ENCODE assay signal across 8 cellular contexts in genomic region chr20:36483919-36484808, GRCh38. TPM values are rescaled to one million over a fixed set of nuclear protein-coding genes. Genes with fewer than 3 reads are reported as not detected.
DNase-seq lines count a peak whose midpoint lies in the region; ATAC-seq and TF ChIP-seq lines count a peak whose summit lies in the region.

No MANE protein-coding gene starts in this region.

- peaks cover 30% of the 10 kb centered on the region for H3F3A ChIP-seq in GM23248 (ENCODE audit: insufficient read depth)

- intact Hi-C loops in gastrocnemius medialis (cut with DNase I; ENCODE audit: low total_unique reads) = no loop called here

- H3K36me3 ChIP-seq in GM23248 (ENCODE audit: low read depth) (no peaks in the 10 kb centered on the region), fibroblast of lung (ENCODE audit: control insufficient read depth, insufficient read depth, low read length) (peaks cover 1% of the 10 kb centered on the region), gastrocnemius medialis (no peaks in the 10 kb centered on the region)

- no peaks in the 10 kb centered on the region for H3K27me3 ChIP-seq in GM23248 (replicated peaks; ENCODE audit: insufficient read depth)
- no peaks in the 10 kb centered on the region for H3K27me3 ChIP-seq in fibroblast of lung (ENCODE audit: control insufficient read depth, insufficient read depth, low read length)
- no peaks in the 10 kb centered on the region for H3K27me3 ChIP-seq in gastrocnemius medialis

- H4K20me1 ChIP-seq in GM23248 (ENCODE audit: insufficient read depth) (peaks cover 42% of the 10 kb centered on the region), fibroblast of lung (ENCODE audit: control insufficient read depth, extremely low read depth, insufficient read depth, low read length) (no peaks in the 10 kb centered on the region)

- H3K4me1 ChIP-seq in GM23248 (ENCODE audit: insufficient read depth) = peaks cover 46% of the 10 kb centered on the region
- H3K4me1 ChIP-seq in fibroblast of lung (ENCODE audit: control insufficient read depth, extremely low read depth, insufficient read depth, low read length) = peaks cover 20% of the 10 kb centered on the region
- peaks cover 89 to 100% of the 10 kb centered on the region in 2 donors for H3K4me1 ChIP-seq in gastrocnemius medialis

- TF ChIP-seq CTCF in RWPE1 (conservative IDR thresholded peaks at IDR 0.05; ENCODE audit: low read depth) (no peak), fibroblast of lung (conservative IDR thresholded peaks at IDR 0.05 in 1 of 2, IDR thresholded peaks at IDR 0.05 in 1 of 2; ENCODE audit: low read depth in 1 of 2, low read length in 2 of 2) (no peak), gastrocnemius medialis (IDR thresholded peaks at IDR 0.05 in 4 of 5, conservative IDR thresholded peaks at IDR 0.05 in 1 of 5) (no peak)

- WGBS in GM23248 (ENCODE audit: low coverage in 1 of 2, low lambda C conversion rate in 2 of 2, missing lambda C conversion rate in 2 of 2), 2 experiments = 51 to 53% methylated on average over 8 of the region's 8 CpGs

- peak in 1 of 2 donors; percentile 38 for TF ChIP-seq POLR2A in gastrocnemius medialis (IDR thresholded peaks at IDR 0.05)

- H2AFZ ChIP-seq in GM23248 = no peak overlapping the region
- H2AFZ ChIP-seq in fibroblast of lung (ENCODE audit: low read length) = no peak overlapping the region

- H3K79me2 ChIP-seq in GM23248 (ENCODE audit: insufficient read depth) (peaks cover 100% of the 10 kb centered on the region), fibroblast of lung (ENCODE audit: control insufficient read depth, insufficient read depth, low read length) (peaks cover 95% of the 10 kb centered on the region)

- peak; percentile 73 for DNase-seq in GM23248
- DNase-seq in RWPE1 (ENCODE audit: low spot score) = no peak
- peak in 1 of 2 donors; percentile 43 for DNase-seq in fibroblast of lung (ENCODE audit: low read depth in 2 of 2)
- peak; percentile 60 to 88 for DNase-seq in gastrocnemius medialis
- no peak for DNase-seq in DMS114 treated with DMSO at 0.1 percent for 48 hours (lab: John Stamatoyannopoulos, UW; ENCODE audit: unreplicated experiment)

- no peaks in the 10 kb centered on the region for H3K9me3 ChIP-seq in GM23248 (ENCODE audit: low read depth)
- no peaks in the 10 kb centered on the region for H3K9me3 ChIP-seq in fibroblast of lung (ENCODE audit: control insufficient read depth, insufficient read depth, low read depth, low read length)
- no peaks in the 10 kb centered on the region for H3K9me3 ChIP-seq in gastrocnemius medialis

- H3K4me2 ChIP-seq in GM23248 (ENCODE audit: unreplicated experiment) (peak overlapping the region; percentile 21), fibroblast of lung (ENCODE audit: extremely low read depth, insufficient read depth, low read length) (no peak overlapping the region)

- H3K9ac ChIP-seq in GM23248 = peak overlapping the region; percentile 45
- H3K9ac ChIP-seq in fibroblast of lung (ENCODE audit: insufficient read depth, low read length) = no peak overlapping the region

- H3K27ac ChIP-seq in GM23248 (peak overlapping the region; percentile 65), RWPE1 (peak overlapping the region; percentile 59), fibroblast of lung (ENCODE audit: insufficient read depth, low read length) (peak overlapping the region; percentile 55), gastrocnemius medialis (peak overlapping the region; percentile 89 to 96 (median 94))

- no peak overlapping the region for H3K4me3 ChIP-seq in GM23248
- H3K4me3 ChIP-seq in fibroblast of lung (replicated peaks in 1 of 4; ENCODE audit: control extremely low read depth in 1 of 4, insufficient read depth in 1 of 4, low read depth in 3 of 4, low read length in 4 of 4) = no peak overlapping the region
- H3K4me3 ChIP-seq in gastrocnemius medialis = peak overlapping the region in 1 of 4 donors; percentile 4

- H3K9me2 ChIP-seq in GM23248 (ENCODE audit: insufficient read depth) = no peaks in the 10 kb centered on the region

- CTCF ChIA-PET in RWPE1 (lab: Yijun Ruan, JAX) = interaction anchor here (1.1 kb wide), 1 partner anchor 281 kb away, joined by 3 read pairs; no protein-coding TSS in a partner anchor

- POLR2A ChIA-PET in RWPE1 (lab: Yijun Ruan, JAX; ENCODE audit: low non-redundant PET) = no interaction called here

- ATAC-seq in gastrocnemius medialis = peak; percentile 23 to 37
- no peak for ATAC-seq in HG03175 (IDR thresholded peaks at IDR 0.05; ENCODE audit: unreplicated experiment)
- no peak for ATAC-seq in HG02852 (IDR thresholded peaks at IDR 0.05; ENCODE audit: unreplicated experiment)
- ATAC-seq in HG03439 (IDR thresholded peaks at IDR 0.05; ENCODE audit: unreplicated experiment) = no peak

- in situ Hi-C loops in GM23248 (cut with MboI) (no loop called here), gastrocnemius medialis (cut with MboI; ENCODE audit: low sequenced_read_pairs in 4 of 4) (no loop called here)

RNA-seq across cellular contexts. Expression of gene MYL9, which starts 57.2 kb away (rescaled TPM):
- total RNA-seq in GM23248 (2014; rRNA removed; shearing (Covaris generic)) = 134 and 172 TPM in 2 replicates
- polyA plus RNA-seq in GM23248 (2016; fragmentation: Nextera tagmentation; extraction: Ambion mirVana) (681 and 706 TPM in 2 replicates), fibroblast of lung (178 and 457 TPM in 2 replicates)
- total RNA-seq in fibroblast of lung (9.2 and 25.4 TPM in 2 replicates), gastrocnemius medialis (10 to 100 TPM in 3 of 4 donors, 1 to 10 TPM in 1; 7.3 to 59.4 (median 20.8) TPM)
- 663 and 2,310 TPM in 2 replicates for polyA plus RNA-seq in fibroblast of lung (2012)
- polyA minus RNA-seq in fibroblast of lung (ENCODE audit: low replicate concordance) = 227 and 815 TPM in 2 replicates

Comparison
In these comparisons a context has a peak if more than half of its experiments do, and no peak if none do; other contexts are left out.
1. DNase-seq: peak in GM23248 (single experiment) and gastrocnemius medialis (2 of 2); none in RWPE1 (single experiment) and DMS114 treated with DMSO at 0.1 percent for 48 hours (single experiment).
2. ATAC-seq: peak in gastrocnemius medialis (2 of 2); none in HG03175 (single experiment), HG02852 (single experiment) and HG03439 (single experiment).
3. Peak in every context shown above with its lines, with median percentiles within 50 percentile points of each other: H3K27ac ChIP-seq.